ENCODE assay signal across 24 cellular contexts in the genomic region with DNA sequence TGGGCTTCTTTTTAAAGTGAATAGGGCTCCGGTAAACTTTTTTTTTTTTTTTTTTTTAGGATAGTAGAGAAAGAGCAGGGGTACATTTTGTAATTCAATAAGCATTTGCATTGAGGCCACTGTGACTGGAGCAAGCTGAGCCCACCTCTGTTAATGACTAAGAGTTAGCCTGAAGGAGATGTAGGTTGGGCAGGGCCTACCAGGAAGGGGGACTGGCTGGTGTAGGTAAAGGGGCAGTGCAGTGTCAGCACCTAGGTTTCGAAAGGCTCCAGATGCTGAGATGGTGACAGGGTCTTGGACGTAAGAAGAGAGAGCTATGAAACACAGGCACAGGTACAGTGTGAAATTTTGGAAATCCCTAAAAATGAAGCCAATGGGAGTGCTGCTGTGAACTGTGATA. TPM values are rescaled to one million over a fixed set of nuclear protein-coding genes. Genes with fewer than 3 reads are reported as not detected.
DNase-seq lines count a peak whose midpoint lies in the region; ATAC-seq and TF ChIP-seq lines count a peak whose summit lies in the region.
"Had no signal": no experiment of that assay in that cellular context is flagged by ENCODE, and none has a peak within 500 bp of the region (broad histone marks: within the 10 kb centered on the region; RNA-seq: fewer than 3 reads in every experiment).

No MANE protein-coding gene starts in this region.

- peaks cover 41% of the 10 kb centered on the region for H3K4me1 Mint-ChIP-seq in activated naive CD8-positive, alpha-beta T cell (ENCODE audit: low read depth)
- H3K4me1 Mint-ChIP-seq in activated naive CD8-positive, alpha-beta T cell treated with anti-CD3 and anti-CD28 coated beads for 36 hours, result peaks cover 31% of the 10 kb centered on the region
- H3K4me1 Mint-ChIP-seq in effector memory CD8-positive, alpha-beta T cell (ENCODE audit: low read depth in 2 of 2), result peaks cover 29 to 34% of the 10 kb centered on the region in 2 donors
- H3K4me1 Mint-ChIP-seq in nephron progenitor cell, result peaks cover 60% of the 10 kb centered on the region

- WGBS in transverse colon (ENCODE audit: low coverage in 1 of 2), 2 donors, result 90 to 100% methylated on average over 2 to 3 of the region's 3 CpGs
- WGBS in esophagus squamous epithelium, 2 donors, result 80 to 84% methylated on average over 3 of the region's 3 CpGs

- H3K27me3 ChIP-seq in transverse colon (no peaks in the 10 kb centered on the region), esophagus squamous epithelium (no peaks in the 10 kb centered on the region)
- H3K27me3 ChIP-seq: testis had no signal

- peak overlapping the region; percentile 41 for H3K27ac Mint-ChIP-seq in activated naive CD8-positive, alpha-beta T cell
- H3K27ac Mint-ChIP-seq in activated naive CD8-positive, alpha-beta T cell treated with anti-CD3 and anti-CD28 coated beads for 36 hours, result no peak overlapping the region
- H3K27ac Mint-ChIP-seq in effector memory CD8-positive, alpha-beta T cell, result peak overlapping the region; percentile 54 to 55
- H3K27ac Mint-ChIP-seq in nephron progenitor cell, result peak overlapping the region; percentile 95
- H3K27ac Mint-ChIP-seq: natural killer cell, progenitor cell of endocrine pancreas had no signal

- DNase-seq in activated naive CD8-positive, alpha-beta T cell treated with anti-CD3 and anti-CD28 coated beads for 36 hours, result no peak
- DNase-seq in effector memory CD8-positive, alpha-beta T cell, result no peak
- no peak for DNase-seq in nephron progenitor cell
- DNase-seq in transverse colon, result no peak
- DNase-seq in esophagus squamous epithelium (lab: John Stamatoyannopoulos, UW), result no peak
- no peak for DNase-seq in cerebellar cortex (ENCODE audit: low spot score)
- no peak for DNase-seq in pons (ENCODE audit: low spot score)
- DNase-seq: 8988T; activated CD4-positive, alpha-beta T cell treated with anti-CD3 and anti-CD28 coated beads, Interleukin-2, amount 50 U/mL, for 1 hour; activated CD8-positive, alpha-beta memory T cell treated with anti-CD3 and anti-CD28 coated beads, Interleukin-2, amount 50 U/mL, for 48 hours; activated effector memory CD4-positive, alpha-beta T cell treated with anti-CD3 and anti-CD28 coated beads, Interleukin-2, amount 50 U/mL, for 16 hours; amniotic stem cell; central memory CD4-positive, alpha-beta T cell; effector CD4-positive, alpha-beta T cell; GDM1; GOT3; natural killer cell; NCI-H526 treated with DMSO at 0.1 percent for 48 hours; OCI-M1; SIG-M5; stimulated activated CD4-positive, alpha-beta T cell treated with anti-CD3 and anti-CD28 coated beads, Interleukin-12 subunit alpha, Interleukin-12 subunit beta, amount 100 ng/mL, for 4 hours; testis had no signal

- no peak for TF ChIP-seq EP300 in transverse colon (IDR thresholded peaks at IDR 0.05; ENCODE audit: low read depth)

- H3K4me3 Mint-ChIP-seq in activated naive CD8-positive, alpha-beta T cell, result no peak overlapping the region
- no peak overlapping the region for H3K4me3 Mint-ChIP-seq in activated naive CD8-positive, alpha-beta T cell treated with anti-CD3 and anti-CD28 coated beads for 36 hours
- no peak overlapping the region for H3K4me3 Mint-ChIP-seq in effector memory CD8-positive, alpha-beta T cell
- H3K4me3 Mint-ChIP-seq in nephron progenitor cell, result peak overlapping the region; percentile 61
- H3K4me3 Mint-ChIP-seq: natural killer cell had no signal

- intact Hi-C loops in transverse colon (cut with DNase I; ENCODE audit: low total_unique reads), result no loop called here
- intact Hi-C loops in esophagus squamous epithelium (cut with DNase I), result no loop called here

- TF ChIP-seq POLR2A in transverse colon (IDR thresholded peaks at IDR 0.05) (no peak), esophagus squamous epithelium (IDR thresholded peaks at IDR 0.05) (no peak)

- no peak for TF ChIP-seq CTCF in nephron progenitor cell (IDR thresholded peaks at IDR 0.05)
- no peak for TF ChIP-seq CTCF in transverse colon (IDR thresholded peaks at IDR 0.05)
- TF ChIP-seq CTCF in esophagus squamous epithelium (IDR thresholded peaks at IDR 0.05), result no peak

- peaks cover 28 to 83% (median 54%) of the 10 kb centered on the region in 4 donors for H3K4me1 ChIP-seq in transverse colon
- H3K4me1 ChIP-seq in esophagus squamous epithelium, result peaks cover 0 to 56% (median 20%) of the 10 kb centered on the region in 3 donors

- no peaks in the 10 kb centered on the region for H3K9me3 Mint-ChIP-seq in activated naive CD8-positive, alpha-beta T cell (ENCODE audit: low read depth)
- H3K9me3 Mint-ChIP-seq in activated naive CD8-positive, alpha-beta T cell treated with anti-CD3 and anti-CD28 coated beads for 36 hours, result no peaks in the 10 kb centered on the region
- no peaks in the 10 kb centered on the region for H3K9me3 Mint-ChIP-seq in effector memory CD8-positive, alpha-beta T cell
- no peaks in the 10 kb centered on the region for H3K9me3 Mint-ChIP-seq in nephron progenitor cell
- H3K9me3 Mint-ChIP-seq: natural killer cell had no signal

- no peaks in the 10 kb centered on the region for H3K36me3 ChIP-seq in transverse colon
- peaks cover 0 to 23% (median 0%) of the 10 kb centered on the region in 3 donors for H3K36me3 ChIP-seq in esophagus squamous epithelium

- no peaks in the 10 kb centered on the region for H3K9me3 ChIP-seq in transverse colon
- H3K9me3 ChIP-seq in esophagus squamous epithelium, result no peaks in the 10 kb centered on the region
- H3K9me3 ChIP-seq: testis had no signal

- in situ Hi-C loops in transverse colon (cut with MboI; ENCODE audit: low pct_ligation_motif_present in 1 of 4, low pct_unique_long_range_greater_than_20kb in 1 of 4, low sequenced_read_pairs in 3 of 4), result no loop called here

- H3K27me3 Mint-ChIP-seq in activated naive CD8-positive, alpha-beta T cell, result no peaks in the 10 kb centered on the region
- H3K27me3 Mint-ChIP-seq in activated naive CD8-positive, alpha-beta T cell treated with anti-CD3 and anti-CD28 coated beads for 36 hours, result no peaks in the 10 kb centered on the region
- no peaks in the 10 kb centered on the region for H3K27me3 Mint-ChIP-seq in effector memory CD8-positive, alpha-beta T cell
- H3K27me3 Mint-ChIP-seq in nephron progenitor cell (ENCODE audit: low read depth, poor library complexity), result peaks cover 7% of the 10 kb centered on the region
- H3K27me3 Mint-ChIP-seq: progenitor cell of endocrine pancreas had no signal

- peaks cover 10% of the 10 kb centered on the region for H3K36me3 Mint-ChIP-seq in activated naive CD8-positive, alpha-beta T cell
- peaks cover 5% of the 10 kb centered on the region for H3K36me3 Mint-ChIP-seq in activated naive CD8-positive, alpha-beta T cell treated with anti-CD3 and anti-CD28 coated beads for 36 hours
- no peaks in the 10 kb centered on the region for H3K36me3 Mint-ChIP-seq in effector memory CD8-positive, alpha-beta T cell (ENCODE audit: insufficient read depth)
- H3K36me3 Mint-ChIP-seq in nephron progenitor cell (ENCODE audit: low read depth), result peaks cover 7% of the 10 kb centered on the region
- H3K36me3 Mint-ChIP-seq: natural killer cell had no signal

- no peak for ATAC-seq in effector memory CD8-positive, alpha-beta T cell (replicated peaks)
- ATAC-seq: natural killer cell had no signal

- H3K27ac ChIP-seq in transverse colon (peak overlapping the region; percentile 82 to 96 (median 86)), esophagus squamous epithelium (peak overlapping the region in 2 of 4 donors; percentile 30 to 82)

- H3K4me3 ChIP-seq in transverse colon (no peak overlapping the region), esophagus squamous epithelium (no peak overlapping the region)
- H3K4me3 ChIP-seq: testis had no signal

RNA-seq across cellular contexts. Expression of a gene that starts 30.7 kb away (rescaled TPM):
- 10 to 100 TPM; 15.0 to 15.3 TPM for total RNA-seq in activated naive CD8-positive, alpha-beta T cell treated with anti-CD3 and anti-CD28 coated beads for 36 hours
- 100 to 1,000 TPM; 207 to 592 (median 406) TPM for total RNA-seq in transverse colon
- 100 to 1,000 TPM in 2 of 4 donors, 10 to 100 TPM in 2; 41.4 to 369 (median 97.3) TPM for total RNA-seq in esophagus squamous epithelium
